In the genomic region with DNA sequence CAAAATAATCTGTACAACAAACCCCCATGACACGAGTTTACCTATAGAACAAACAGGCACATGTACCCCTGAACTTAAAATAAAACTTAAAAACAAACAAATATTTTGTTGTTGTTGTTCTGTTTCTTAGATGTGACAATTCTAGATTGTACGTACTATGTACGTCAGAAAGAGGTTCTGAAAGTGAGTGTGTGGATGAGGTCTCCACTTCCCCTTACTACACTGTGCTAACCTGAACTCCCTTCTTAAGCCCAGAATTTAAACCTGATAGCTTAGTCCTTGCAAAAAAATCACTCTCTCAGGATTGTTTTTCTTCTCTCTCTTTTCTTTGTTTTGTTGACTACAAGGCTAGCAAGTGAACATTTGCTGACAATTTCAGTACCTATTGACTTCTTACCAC, we compare ENCODE assay signal across 20 cellular contexts.
"Had no signal": no experiment of that assay in that cellular context is flagged by ENCODE, and none has a peak within 500 bp of the region (broad histone marks: within the 10 kb centered on the region; RNA-seq: fewer than 3 reads in every experiment).

No MANE protein-coding gene starts in this region.

- H3K4me1 ChIP-seq: SJSA1 had no signal

- H3K27me3 ChIP-seq: SJSA1 had no signal

- DNase-seq: KBM-7, MV-4-11, NCI-H1048, NCI-H1105, NCI-H1417, NCI-H1436 treated with DMSO at 0.1 percent for 48 hours, NCI-H1694, NCI-H187 treated with DMSO at 0.1 percent for 48 hours, NCI-H2029 treated with DMSO at 0.1 percent for 48 hours, NCI-H2171 treated with DMSO at 0.1 percent for 48 hours, NCI-H526 treated with DMSO at 0.1 percent for 48 hours, NCI-H748 treated with DMSO at 0.1 percent for 48 hours, Right ventricle myocardium superior, RPMI8226, SIG-M5, T-helper 1 cell, T-helper 17 cell had no signal

- ATAC-seq: T-helper 17 cell had no signal

- H3K36me3 ChIP-seq: SJSA1 had no signal

- FAIRE-seq: RCC 7860 had no signal

- H3K4me3 ChIP-seq: SJSA1, SK-N-MC had no signal

- H3K27ac ChIP-seq: SJSA1, SK-N-MC had no signal
